ENCODE assay signal across 10 cellular contexts in the genomic region with DNA sequence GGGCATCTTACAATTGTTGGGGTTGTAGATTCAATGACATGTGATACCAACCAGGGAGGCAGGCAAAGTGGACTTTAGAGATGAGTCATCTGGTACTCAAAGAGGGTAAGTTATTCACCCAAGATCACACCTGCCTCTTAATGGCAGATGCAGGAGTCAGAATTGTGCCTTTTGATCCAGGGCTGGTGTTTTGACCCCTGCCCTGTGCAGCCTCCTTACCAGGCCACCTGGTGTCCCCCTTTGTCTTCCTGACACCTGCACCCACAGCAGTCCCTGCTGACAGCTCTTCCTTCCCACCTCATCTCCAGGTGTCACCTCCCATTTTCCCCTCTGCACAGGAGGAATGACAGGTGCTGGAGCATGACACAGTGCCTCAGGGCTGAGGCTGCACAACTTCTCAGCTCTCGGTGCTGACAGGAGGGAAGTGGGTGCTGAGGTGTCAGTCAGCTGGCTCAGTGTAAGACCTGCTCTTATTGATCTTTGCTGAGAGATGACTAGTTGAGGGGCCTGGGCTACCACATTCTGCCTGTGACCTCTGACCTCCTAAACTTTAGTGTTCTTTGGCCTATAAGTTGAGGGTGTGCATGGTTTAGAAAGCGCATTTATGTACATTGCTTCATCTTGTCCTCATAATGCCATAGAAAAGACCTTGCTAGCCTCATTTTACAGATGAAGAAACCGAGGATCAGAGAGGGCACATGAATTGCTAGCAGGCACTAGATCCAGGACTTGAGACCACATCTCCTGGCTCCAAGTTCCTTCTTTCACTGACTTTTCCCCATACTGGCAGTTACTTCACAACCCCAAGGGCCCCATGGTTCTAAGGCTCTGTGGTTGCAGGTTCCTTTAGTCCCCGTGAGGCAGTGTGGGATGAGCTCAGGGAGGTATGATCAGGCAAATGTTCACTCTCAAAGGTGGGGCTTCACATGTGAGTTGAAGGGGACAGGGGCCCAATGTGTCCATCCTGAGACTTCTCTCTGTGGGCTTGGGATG. TPM values are rescaled to one million over a fixed set of nuclear protein-coding genes. Genes with fewer than 3 reads are reported as not detected.
DNase-seq lines count a peak whose midpoint lies in the region; ATAC-seq, FAIRE-seq and TF ChIP-seq lines count a peak whose summit lies in the region.
"Had no signal": no experiment of that assay in that cellular context is flagged by ENCODE, and none has a peak within 500 bp of the region (broad histone marks: within the 10 kb centered on the region; RNA-seq: fewer than 3 reads in every experiment).

No MANE protein-coding gene starts in this region.

- H3F3A ChIP-seq in neural progenitor cell (ENCODE audit: low read depth), result no peaks in the 10 kb centered on the region

- no peak overlapping the region for H3K9ac ChIP-seq in neural progenitor cell

- H3K27ac ChIP-seq in left ventricle myocardium inferior (replicated peaks), result no peak overlapping the region
- H3K27ac ChIP-seq in neural progenitor cell, result no peak overlapping the region

- no peak for DNase-seq in Right ventricle myocardium inferior (ENCODE audit: missing footprints)
- no peak for DNase-seq in left ventricle myocardium inferior
- DNase-seq in NCI-H345 (lab: John Stamatoyannopoulos, UW), result peak; percentile 89
- peak; percentile 40 for DNase-seq in urothelium cell line (ENCODE audit: low spot score)
- no peak for DNase-seq in type B pancreatic cell (ENCODE audit: extremely low spot score, unreplicated experiment)
- DNase-seq in amniotic stem cell (lab: John Stamatoyannopoulos, UW), result no peak
- DNase-seq in neural progenitor cell (ENCODE audit: low spot score), result no peak
- DNase-seq: aorta had no signal

- H3K4me1 ChIP-seq in left ventricle myocardium inferior (peaks cover 3% of the 10 kb centered on the region), neural progenitor cell (no peaks in the 10 kb centered on the region)

- no peaks in the 10 kb centered on the region for H3K4me1 Mint-ChIP-seq in type B pancreatic cell (ENCODE audit: unreplicated experiment)
- H3K4me1 Mint-ChIP-seq in neural progenitor cell, result peaks cover 7% of the 10 kb centered on the region

- no peaks in the 10 kb centered on the region for H3K36me3 ChIP-seq in left ventricle myocardium inferior
- no peaks in the 10 kb centered on the region for H3K36me3 ChIP-seq in neural progenitor cell

- no peak overlapping the region for H2AFZ ChIP-seq in neural progenitor cell (replicated peaks)

- peak; percentile 70 for ATAC-seq in Right ventricle myocardium inferior
- peak; percentile 61 for ATAC-seq in HG03045 (IDR thresholded peaks at IDR 0.05; ENCODE audit: unreplicated experiment)

- H3K4me3 Mint-ChIP-seq in type B pancreatic cell (no peak overlapping the region), neural progenitor cell (no peak overlapping the region)

- TF ChIP-seq CTCF in left ventricle myocardium inferior (IDR thresholded peaks at IDR 0.05; ENCODE audit: borderline replicate concordance) (no peak), type B pancreatic cell (conservative IDR thresholded peaks at IDR 0.05) (no peak), neural progenitor cell (IDR thresholded peaks at IDR 0.05) (no peak)

- H3K27me3 ChIP-seq in left ventricle myocardium inferior (ENCODE audit: low read depth) (peaks cover 78% of the 10 kb centered on the region), neural progenitor cell (no peaks in the 10 kb centered on the region)

- H3K27ac Mint-ChIP-seq in type B pancreatic cell, result no peak overlapping the region
- H3K27ac Mint-ChIP-seq in neural progenitor cell, result no peak overlapping the region

- no peaks in the 10 kb centered on the region for H4K20me1 ChIP-seq in neural progenitor cell (ENCODE audit: low read depth)

- H3K4me3 ChIP-seq in left ventricle myocardium inferior (no peak overlapping the region), neural progenitor cell (no peak overlapping the region)

- H3K27me3 Mint-ChIP-seq in type B pancreatic cell (peaks cover 27% of the 10 kb centered on the region), neural progenitor cell (ENCODE audit: insufficient read depth, low read depth) (no peaks in the 10 kb centered on the region)

- no peaks in the 10 kb centered on the region for H3K79me2 ChIP-seq in neural progenitor cell (ENCODE audit: low read depth)

- H3K4me2 ChIP-seq in neural progenitor cell, result no peak overlapping the region

- no peaks in the 10 kb centered on the region for H3K9me3 ChIP-seq in left ventricle myocardium inferior (replicated peaks)
- no peaks in the 10 kb centered on the region for H3K9me3 ChIP-seq in neural progenitor cell (ENCODE audit: low read depth)

- peak; percentile 50 for FAIRE-seq in urothelium cell line (lab: Jason Lieb, UNC)

- H3K36me3 Mint-ChIP-seq in type B pancreatic cell (no peaks in the 10 kb centered on the region), neural progenitor cell (no peaks in the 10 kb centered on the region)

- intact Hi-C loops in Right ventricle myocardium inferior (cut with DNase I) (no loop called here), left ventricle myocardium inferior (cut with micrococcal nuclease) (no loop called here)

- H3K9me3 Mint-ChIP-seq in type B pancreatic cell (no peaks in the 10 kb centered on the region), neural progenitor cell (no peaks in the 10 kb centered on the region)

RNA-seq across cellular contexts. Expression of gene CACNA1E, which starts 31.3 kb away (rescaled TPM):
- total RNA-seq in Right ventricle myocardium inferior (3.7 TPM), left ventricle myocardium inferior (0.88 TPM), type B pancreatic cell (ENCODE audit: low replicate concordance) (1.7 and 2.1 TPM in 2 replicates), neural progenitor cell (ENCODE audit: low replicate concordance) (2.1 TPM in 2 replicates)
- total RNA-seq: NCI-H460 had no signal

Comparison
In these comparisons a context has a peak if more than half of its experiments do, and no peak if none do; other contexts are left out.
1. DNase-seq: peak in NCI-H345 (single experiment) and urothelium cell line (single experiment); none in Right ventricle myocardium inferior (single experiment), left ventricle myocardium inferior (single experiment), type B pancreatic cell (single experiment), amniotic stem cell (single experiment) and neural progenitor cell (single experiment).